ENCODE assay signal across 1 cellular context in genomic region chr10:86400705-86401587, GRCh38.
TF ChIP-seq lines count a peak whose summit lies in the region.

No MANE protein-coding gene starts in this region.

TF ChIP-seq in HepG2, 621 proteins besides CTCF, POLR2A, EP300 and RAD21 (continued from another document and continues in another):
- TF ChIP-seq GABPA (IDR thresholded peaks at IDR 0.05; ENCODE audit: low read depth, low read length) (no peak), GABPA (CRISPR knock-in tag; IDR thresholded peaks at IDR 0.05; ENCODE audit: low read depth) (no peak; the same call in 1 of the 2 replicates), PLSCR1 (CRISPR knock-in tag; IDR thresholded peaks at IDR 0.05; ENCODE audit: borderline replicate concordance) (no peak), ZNF441 (CRISPR knock-in tag; IDR thresholded peaks at IDR 0.05; ENCODE audit: borderline replicate concordance) (0 out of 2 replicates have a peak, but pooled peaks have one; percentile 17), SNRNP70 (IDR thresholded peaks at IDR 0.05; ENCODE audit: low read depth, low read length) (no peak), EHMT2 (IDR thresholded peaks at IDR 0.05; ENCODE audit: borderline replicate concordance, low read depth, low read length) (no peak), E2F2 (CRISPR knock-in tag; IDR thresholded peaks at IDR 0.05; ENCODE audit: borderline replicate concordance) (no peak), SMAD3 (CRISPR knock-in tag; IDR thresholded peaks at IDR 0.05) (no peak), MEIS1 (CRISPR knock-in tag; IDR thresholded peaks at IDR 0.05; ENCODE audit: borderline replicate concordance) (no peak), ZNF275 (CRISPR knock-in tag; IDR thresholded peaks at IDR 0.05; ENCODE audit: borderline replicate concordance) (no peak), SIX1 (CRISPR knock-in tag; IDR thresholded peaks at IDR 0.05; ENCODE audit: borderline replicate concordance) (no peak), HDAC6 (IDR thresholded peaks at IDR 0.05; ENCODE audit: low read depth, low read length) (no peak), ZMYM3 (CRISPR knock-in tag; IDR thresholded peaks at IDR 0.05) (peak; percentile 98), AGO1 (IDR thresholded peaks at IDR 0.05; ENCODE audit: low read depth, low read length, poor library complexity, severe bottlenecking) (peak; percentile 56), NFIB (CRISPR knock-in tag; IDR thresholded peaks at IDR 0.05; ENCODE audit: borderline replicate concordance) (no peak), NRL (CRISPR knock-in tag; IDR thresholded peaks at IDR 0.05; ENCODE audit: borderline replicate concordance) (peak; percentile 87), SOX13 (IDR thresholded peaks at IDR 0.05) (no peak), SOX13 (CRISPR knock-in tag; conservative IDR thresholded peaks at IDR 0.05 in 1 of 2, IDR thresholded peaks at IDR 0.05 in 1 of 2) (no peak), ZC3H13 (CRISPR knock-in tag; IDR thresholded peaks at IDR 0.05) (no peak), SMARCC2 (IDR thresholded peaks at IDR 0.05) (no peak), ZIK1 (CRISPR knock-in tag; IDR thresholded peaks at IDR 0.05; ENCODE audit: borderline replicate concordance, low read depth) (no peak), ZSCAN29 (CRISPR knock-in tag; conservative IDR thresholded peaks at IDR 0.05) (no peak), ZNF33B (CRISPR knock-in tag; IDR thresholded peaks at IDR 0.05) (no peak), SRSF4 (IDR thresholded peaks at IDR 0.05; ENCODE audit: low read depth, low read length, poor library complexity, severe bottlenecking) (no peak), ZNF335 (CRISPR knock-in tag; IDR thresholded peaks at IDR 0.05) (no peak), ZNF644 (CRISPR knock-in tag; IDR thresholded peaks at IDR 0.05; ENCODE audit: low read depth) (no peak), TP53 (CRISPR knock-in tag; conservative IDR thresholded peaks at IDR 0.05) (no peak), ZNF256 (CRISPR knock-in tag; conservative IDR thresholded peaks at IDR 0.05) (no peak), ZHX1 (CRISPR knock-in tag; IDR thresholded peaks at IDR 0.05; ENCODE audit: low read depth) (no peak), ETV5 (CRISPR knock-in tag; IDR thresholded peaks at IDR 0.05; ENCODE audit: borderline replicate concordance) (no peak; the same call in 1 of the 2 replicates), ZNF143 (CRISPR knock-in tag; IDR thresholded peaks at IDR 0.05) (no peak), ARHGAP35 (CRISPR knock-in tag; IDR thresholded peaks at IDR 0.05; ENCODE audit: borderline replicate concordance) (no peak), ZNF33A (CRISPR knock-in tag; IDR thresholded peaks at IDR 0.05; ENCODE audit: borderline replicate concordance) (no peak), NCOA1 (CRISPR knock-in tag; IDR thresholded peaks at IDR 0.05) (no peak), CCDC6 (CRISPR knock-in tag; IDR thresholded peaks at IDR 0.05) (no peak), ZNF788 (CRISPR knock-in tag; IDR thresholded peaks at IDR 0.05; ENCODE audit: borderline replicate concordance) (no peak; the same call in 1 of the 2 replicates), STAG1 (CRISPR knock-in tag; IDR thresholded peaks at IDR 0.05) (peak; percentile 17; the same call in 1 of the 2 replicates), PREB (CRISPR knock-in tag; IDR thresholded peaks at IDR 0.05) (no peak), CBX5 (CRISPR knock-in tag; IDR thresholded peaks at IDR 0.05; ENCODE audit: borderline replicate concordance) (no peak), KLF15 (CRISPR knock-in tag; IDR thresholded peaks at IDR 0.05; ENCODE audit: borderline replicate concordance) (no peak), TRIM24 (CRISPR knock-in tag; IDR thresholded peaks at IDR 0.05) (no peak), ZEB1 (IDR thresholded peaks at IDR 0.05; ENCODE audit: insufficient replicate concordance, low read depth) (no peak), FOSL1 (CRISPR knock-in tag; IDR thresholded peaks at IDR 0.05; ENCODE audit: borderline replicate concordance) (no peak), ZNF101 (CRISPR knock-in tag; IDR thresholded peaks at IDR 0.05; ENCODE audit: borderline replicate concordance, low read depth) (no peak)
- TF ChIP-seq, protein P1, sequence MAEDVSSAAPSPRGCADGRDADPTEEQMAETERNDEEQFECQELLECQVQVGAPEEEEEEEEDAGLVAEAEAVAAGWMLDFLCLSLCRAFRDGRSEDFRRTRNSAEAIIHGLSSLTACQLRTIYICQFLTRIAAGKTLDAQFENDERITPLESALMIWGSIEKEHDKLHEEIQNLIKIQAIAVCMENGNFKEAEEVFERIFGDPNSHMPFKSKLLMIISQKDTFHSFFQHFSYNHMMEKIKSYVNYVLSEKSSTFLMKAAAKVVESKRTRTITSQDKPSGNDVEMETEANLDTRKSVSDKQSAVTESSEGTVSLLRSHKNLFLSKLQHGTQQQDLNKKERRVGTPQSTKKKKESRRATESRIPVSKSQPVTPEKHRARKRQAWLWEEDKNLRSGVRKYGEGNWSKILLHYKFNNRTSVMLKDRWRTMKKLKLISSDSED (CRISPR knock-in tag; IDR thresholded peaks at IDR 0.05), result no peak
- TF ChIP-seq, protein P2, sequence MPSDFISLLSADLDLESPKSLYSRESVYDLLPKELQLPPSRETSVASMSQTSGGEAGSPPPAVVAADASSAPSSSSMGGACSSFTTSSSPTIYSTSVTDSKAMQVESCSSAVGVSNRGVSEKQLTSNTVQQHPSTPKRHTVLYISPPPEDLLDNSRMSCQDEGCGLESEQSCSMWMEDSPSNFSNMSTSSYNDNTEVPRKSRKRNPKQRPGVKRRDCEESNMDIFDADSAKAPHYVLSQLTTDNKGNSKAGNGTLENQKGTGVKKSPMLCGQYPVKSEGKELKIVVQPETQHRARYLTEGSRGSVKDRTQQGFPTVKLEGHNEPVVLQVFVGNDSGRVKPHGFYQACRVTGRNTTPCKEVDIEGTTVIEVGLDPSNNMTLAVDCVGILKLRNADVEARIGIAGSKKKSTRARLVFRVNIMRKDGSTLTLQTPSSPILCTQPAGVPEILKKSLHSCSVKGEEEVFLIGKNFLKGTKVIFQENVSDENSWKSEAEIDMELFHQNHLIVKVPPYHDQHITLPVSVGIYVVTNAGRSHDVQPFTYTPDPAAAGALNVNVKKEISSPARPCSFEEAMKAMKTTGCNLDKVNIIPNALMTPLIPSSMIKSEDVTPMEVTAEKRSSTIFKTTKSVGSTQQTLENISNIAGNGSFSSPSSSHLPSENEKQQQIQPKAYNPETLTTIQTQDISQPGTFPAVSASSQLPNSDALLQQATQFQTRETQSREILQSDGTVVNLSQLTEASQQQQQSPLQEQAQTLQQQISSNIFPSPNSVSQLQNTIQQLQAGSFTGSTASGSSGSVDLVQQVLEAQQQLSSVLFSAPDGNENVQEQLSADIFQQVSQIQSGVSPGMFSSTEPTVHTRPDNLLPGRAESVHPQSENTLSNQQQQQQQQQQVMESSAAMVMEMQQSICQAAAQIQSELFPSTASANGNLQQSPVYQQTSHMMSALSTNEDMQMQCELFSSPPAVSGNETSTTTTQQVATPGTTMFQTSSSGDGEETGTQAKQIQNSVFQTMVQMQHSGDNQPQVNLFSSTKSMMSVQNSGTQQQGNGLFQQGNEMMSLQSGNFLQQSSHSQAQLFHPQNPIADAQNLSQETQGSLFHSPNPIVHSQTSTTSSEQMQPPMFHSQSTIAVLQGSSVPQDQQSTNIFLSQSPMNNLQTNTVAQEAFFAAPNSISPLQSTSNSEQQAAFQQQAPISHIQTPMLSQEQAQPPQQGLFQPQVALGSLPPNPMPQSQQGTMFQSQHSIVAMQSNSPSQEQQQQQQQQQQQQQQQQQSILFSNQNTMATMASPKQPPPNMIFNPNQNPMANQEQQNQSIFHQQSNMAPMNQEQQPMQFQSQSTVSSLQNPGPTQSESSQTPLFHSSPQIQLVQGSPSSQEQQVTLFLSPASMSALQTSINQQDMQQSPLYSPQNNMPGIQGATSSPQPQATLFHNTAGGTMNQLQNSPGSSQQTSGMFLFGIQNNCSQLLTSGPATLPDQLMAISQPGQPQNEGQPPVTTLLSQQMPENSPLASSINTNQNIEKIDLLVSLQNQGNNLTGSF (CRISPR knock-in tag; IDR thresholded peaks at IDR 0.05), result no peak; the same call in 1 of the 2 replicates
